1 cellular context compared by ENCODE assay signal in the genomic region with DNA sequence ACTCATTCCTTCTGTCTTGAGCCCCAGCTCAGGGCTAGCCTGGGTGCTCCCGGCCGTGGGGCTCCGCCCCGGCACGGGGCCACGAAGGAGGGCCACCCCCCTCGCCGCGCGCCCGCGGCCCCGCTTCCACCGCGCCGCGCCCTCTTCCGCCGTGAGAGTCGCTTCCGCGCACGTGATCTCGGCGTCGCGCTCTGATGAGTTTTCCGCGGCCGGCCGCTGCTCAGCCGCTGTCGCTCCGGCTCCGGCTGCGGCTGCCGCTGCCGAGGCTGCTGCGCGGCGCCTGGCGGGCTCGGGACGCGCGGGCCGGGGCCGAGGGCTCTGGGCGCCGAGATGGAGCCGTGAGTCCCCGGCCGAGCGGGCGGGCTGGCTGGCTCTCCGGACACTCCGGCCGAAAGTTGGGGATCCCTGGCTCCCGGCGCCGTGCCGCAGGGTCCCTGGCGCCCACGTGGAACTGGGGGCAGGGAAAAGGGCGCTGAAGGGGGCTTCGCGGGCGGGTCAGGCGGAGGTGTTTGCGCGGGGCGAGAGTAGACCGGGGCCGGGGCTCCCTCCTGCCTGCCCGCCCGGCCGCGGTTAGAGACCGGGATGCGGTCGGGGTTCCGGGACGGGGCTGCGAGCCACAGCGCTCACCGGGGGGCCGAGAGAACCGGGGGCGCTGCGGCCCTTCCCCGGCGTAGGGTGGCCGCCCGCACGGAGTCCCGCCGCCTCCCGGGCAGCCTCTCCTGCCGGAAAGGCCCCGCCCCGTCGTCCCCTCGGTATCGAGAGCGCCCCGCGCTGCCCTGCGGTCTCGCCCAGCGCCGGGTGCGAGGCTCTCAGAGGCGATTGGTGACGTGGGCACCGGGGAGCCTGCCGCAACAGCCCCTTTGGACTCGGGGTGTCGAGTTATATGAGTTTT.
TF ChIP-seq lines count a peak whose summit lies in the region.

A gene with protein sequence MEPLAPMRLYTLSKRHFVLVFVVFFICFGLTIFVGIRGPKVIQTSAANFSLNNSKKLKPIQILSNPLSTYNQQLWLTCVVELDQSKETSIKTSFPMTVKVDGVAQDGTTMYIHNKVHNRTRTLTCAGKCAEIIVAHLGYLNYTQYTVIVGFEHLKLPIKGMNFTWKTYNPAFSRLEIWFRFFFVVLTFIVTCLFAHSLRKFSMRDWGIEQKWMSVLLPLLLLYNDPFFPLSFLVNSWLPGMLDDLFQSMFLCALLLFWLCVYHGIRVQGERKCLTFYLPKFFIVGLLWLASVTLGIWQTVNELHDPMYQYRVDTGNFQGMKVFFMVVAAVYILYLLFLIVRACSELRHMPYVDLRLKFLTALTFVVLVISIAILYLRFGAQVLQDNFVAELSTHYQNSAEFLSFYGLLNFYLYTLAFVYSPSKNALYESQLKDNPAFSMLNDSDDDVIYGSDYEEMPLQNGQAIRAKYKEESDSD (plus strand): TSS at position 197 of the 892 bp plus-strand sequence. CDS start 134 bp downstream, at position 331.

TF ChIP-seq in HepG2, 621 proteins besides CTCF, POLR2A, EP300 and RAD21 (continued from another document and continues in another):
- TF ChIP-seq, protein P1, sequence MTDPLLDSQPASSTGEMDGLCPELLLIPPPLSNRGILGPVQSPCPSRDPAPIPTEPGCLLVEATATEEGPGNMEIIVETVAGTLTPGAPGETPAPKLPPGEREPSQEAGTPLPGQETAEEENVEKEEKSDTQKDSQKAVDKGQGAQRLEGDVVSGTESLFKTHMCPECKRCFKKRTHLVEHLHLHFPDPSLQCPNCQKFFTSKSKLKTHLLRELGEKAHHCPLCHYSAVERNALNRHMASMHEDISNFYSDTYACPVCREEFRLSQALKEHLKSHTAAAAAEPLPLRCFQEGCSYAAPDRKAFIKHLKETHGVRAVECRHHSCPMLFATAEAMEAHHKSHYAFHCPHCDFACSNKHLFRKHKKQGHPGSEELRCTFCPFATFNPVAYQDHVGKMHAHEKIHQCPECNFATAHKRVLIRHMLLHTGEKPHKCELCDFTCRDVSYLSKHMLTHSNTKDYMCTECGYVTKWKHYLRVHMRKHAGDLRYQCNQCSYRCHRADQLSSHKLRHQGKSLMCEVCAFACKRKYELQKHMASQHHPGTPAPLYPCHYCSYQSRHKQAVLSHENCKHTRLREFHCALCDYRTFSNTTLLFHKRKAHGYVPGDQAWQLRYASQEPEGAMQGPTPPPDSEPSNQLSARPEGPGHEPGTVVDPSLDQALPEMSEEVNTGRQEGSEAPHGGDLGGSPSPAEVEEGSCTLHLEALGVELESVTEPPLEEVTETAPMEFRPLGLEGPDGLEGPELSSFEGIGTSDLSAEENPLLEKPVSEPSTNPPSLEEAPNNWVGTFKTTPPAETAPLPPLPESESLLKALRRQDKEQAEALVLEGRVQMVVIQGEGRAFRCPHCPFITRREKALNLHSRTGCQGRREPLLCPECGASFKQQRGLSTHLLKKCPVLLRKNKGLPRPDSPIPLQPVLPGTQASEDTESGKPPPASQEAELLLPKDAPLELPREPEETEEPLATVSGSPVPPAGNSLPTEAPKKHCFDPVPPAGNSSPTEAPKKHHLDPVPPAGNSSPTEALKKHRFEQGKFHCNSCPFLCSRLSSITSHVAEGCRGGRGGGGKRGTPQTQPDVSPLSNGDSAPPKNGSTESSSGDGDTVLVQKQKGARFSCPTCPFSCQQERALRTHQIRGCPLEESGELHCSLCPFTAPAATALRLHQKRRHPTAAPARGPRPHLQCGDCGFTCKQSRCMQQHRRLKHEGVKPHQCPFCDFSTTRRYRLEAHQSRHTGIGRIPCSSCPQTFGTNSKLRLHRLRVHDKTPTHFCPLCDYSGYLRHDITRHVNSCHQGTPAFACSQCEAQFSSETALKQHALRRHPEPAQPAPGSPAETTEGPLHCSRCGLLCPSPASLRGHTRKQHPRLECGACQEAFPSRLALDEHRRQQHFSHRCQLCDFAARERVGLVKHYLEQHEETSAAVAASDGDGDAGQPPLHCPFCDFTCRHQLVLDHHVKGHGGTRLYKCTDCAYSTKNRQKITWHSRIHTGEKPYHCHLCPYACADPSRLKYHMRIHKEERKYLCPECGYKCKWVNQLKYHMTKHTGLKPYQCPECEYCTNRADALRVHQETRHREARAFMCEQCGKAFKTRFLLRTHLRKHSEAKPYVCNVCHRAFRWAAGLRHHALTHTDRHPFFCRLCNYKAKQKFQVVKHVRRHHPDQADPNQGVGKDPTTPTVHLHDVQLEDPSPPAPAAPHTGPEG (CRISPR knock-in tag; IDR thresholded peaks at IDR 0.05) = peak; percentile 97
- TF ChIP-seq ZNF10 (CRISPR knock-in tag; IDR thresholded peaks at IDR 0.05; ENCODE audit: borderline replicate concordance, low read depth) (no peak), MBD4 (IDR thresholded peaks at IDR 0.05; ENCODE audit: borderline replicate concordance, low read length) (no peak), SAP130 (CRISPR knock-in tag; IDR thresholded peaks at IDR 0.05; ENCODE audit: low read depth) (peak; percentile 96), TBX3 (IDR thresholded peaks at IDR 0.05; ENCODE audit: borderline replicate concordance) (no peak), RXRB (CRISPR knock-in tag; IDR thresholded peaks at IDR 0.05; ENCODE audit: borderline replicate concordance) (peak; percentile 49; the same call in 1 of the 2 replicates), NR2F1 (CRISPR knock-in tag; IDR thresholded peaks at IDR 0.05) (no peak), ZNF17 (CRISPR knock-in tag; IDR thresholded peaks at IDR 0.05) (no peak), NAIF1 (CRISPR knock-in tag; IDR thresholded peaks at IDR 0.05; ENCODE audit: borderline replicate concordance) (no peak), ZNF333 (CRISPR knock-in tag; IDR thresholded peaks at IDR 0.05; ENCODE audit: borderline replicate concordance) (peak; percentile 81; the same call in 1 of the 2 replicates), NR3C1 (CRISPR knock-in tag; IDR thresholded peaks at IDR 0.05) (no peak), ZSCAN25 (CRISPR knock-in tag; IDR thresholded peaks at IDR 0.05) (peak; percentile 52), ZNF761 (CRISPR knock-in tag; conservative IDR thresholded peaks at IDR 0.05) (no peak), ZFX (CRISPR knock-in tag; IDR thresholded peaks at IDR 0.05; ENCODE audit: low read depth) (peak; percentile 69), KLF13 (CRISPR knock-in tag; IDR thresholded peaks at IDR 0.05) (0 out of 2 replicates have a peak, but pooled peaks have one; percentile 7), ZBTB20 (CRISPR knock-in tag; IDR thresholded peaks at IDR 0.05; ENCODE audit: borderline replicate concordance, low read depth) (0 out of 2 replicates have a peak, but pooled peaks have one; percentile 39), ZNF530 (CRISPR knock-in tag; IDR thresholded peaks at IDR 0.05; ENCODE audit: low read depth) (no peak), HOXA7 (CRISPR knock-in tag; IDR thresholded peaks at IDR 0.05) (no peak), KDM4B (CRISPR knock-in tag; IDR thresholded peaks at IDR 0.05) (peak; percentile 48; the same call in 1 of the 2 replicates), BCL6 (CRISPR knock-in tag; IDR thresholded peaks at IDR 0.05) (peak; percentile 37; the same call in 1 of the 2 replicates), TBL1XR1 (IDR thresholded peaks at IDR 0.05; ENCODE audit: borderline replicate concordance, low read length, partially characterized antibody) (no peak)
- TF ChIP-seq, protein P2, sequence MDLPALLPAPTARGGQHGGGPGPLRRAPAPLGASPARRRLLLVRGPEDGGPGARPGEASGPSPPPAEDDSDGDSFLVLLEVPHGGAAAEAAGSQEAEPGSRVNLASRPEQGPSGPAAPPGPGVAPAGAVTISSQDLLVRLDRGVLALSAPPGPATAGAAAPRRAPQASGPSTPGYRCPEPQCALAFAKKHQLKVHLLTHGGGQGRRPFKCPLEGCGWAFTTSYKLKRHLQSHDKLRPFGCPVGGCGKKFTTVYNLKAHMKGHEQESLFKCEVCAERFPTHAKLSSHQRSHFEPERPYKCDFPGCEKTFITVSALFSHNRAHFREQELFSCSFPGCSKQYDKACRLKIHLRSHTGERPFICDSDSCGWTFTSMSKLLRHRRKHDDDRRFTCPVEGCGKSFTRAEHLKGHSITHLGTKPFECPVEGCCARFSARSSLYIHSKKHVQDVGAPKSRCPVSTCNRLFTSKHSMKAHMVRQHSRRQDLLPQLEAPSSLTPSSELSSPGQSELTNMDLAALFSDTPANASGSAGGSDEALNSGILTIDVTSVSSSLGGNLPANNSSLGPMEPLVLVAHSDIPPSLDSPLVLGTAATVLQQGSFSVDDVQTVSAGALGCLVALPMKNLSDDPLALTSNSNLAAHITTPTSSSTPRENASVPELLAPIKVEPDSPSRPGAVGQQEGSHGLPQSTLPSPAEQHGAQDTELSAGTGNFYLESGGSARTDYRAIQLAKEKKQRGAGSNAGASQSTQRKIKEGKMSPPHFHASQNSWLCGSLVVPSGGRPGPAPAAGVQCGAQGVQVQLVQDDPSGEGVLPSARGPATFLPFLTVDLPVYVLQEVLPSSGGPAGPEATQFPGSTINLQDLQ (CRISPR knock-in tag; IDR thresholded peaks at IDR 0.05) = no peak; the same call in none of the 2 replicates
- TF ChIP-seq, protein P3, sequence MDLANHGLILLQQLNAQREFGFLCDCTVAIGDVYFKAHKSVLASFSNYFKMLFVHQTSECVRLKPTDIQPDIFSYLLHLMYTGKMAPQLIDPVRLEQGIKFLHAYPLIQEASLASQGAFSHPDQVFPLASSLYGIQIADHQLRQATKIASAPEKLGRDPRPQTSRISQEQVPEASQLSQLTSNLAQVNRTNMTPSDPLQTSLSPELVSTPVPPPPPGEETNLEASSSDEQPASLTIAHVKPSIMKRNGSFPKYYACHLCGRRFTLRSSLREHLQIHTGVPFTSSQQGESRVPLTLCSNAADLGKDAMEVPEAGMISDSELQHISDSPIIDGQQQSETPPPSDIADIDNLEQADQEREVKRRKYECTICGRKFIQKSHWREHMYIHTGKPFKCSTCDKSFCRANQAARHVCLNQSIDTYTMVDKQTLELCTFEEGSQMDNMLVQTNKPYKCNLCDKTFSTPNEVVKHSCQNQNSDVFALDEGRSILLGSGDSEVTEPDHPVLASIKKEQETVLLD (CRISPR knock-in tag; IDR thresholded peaks at IDR 0.05; ENCODE audit: low read depth) = peak; percentile 95
- TF ChIP-seq, protein P4, sequence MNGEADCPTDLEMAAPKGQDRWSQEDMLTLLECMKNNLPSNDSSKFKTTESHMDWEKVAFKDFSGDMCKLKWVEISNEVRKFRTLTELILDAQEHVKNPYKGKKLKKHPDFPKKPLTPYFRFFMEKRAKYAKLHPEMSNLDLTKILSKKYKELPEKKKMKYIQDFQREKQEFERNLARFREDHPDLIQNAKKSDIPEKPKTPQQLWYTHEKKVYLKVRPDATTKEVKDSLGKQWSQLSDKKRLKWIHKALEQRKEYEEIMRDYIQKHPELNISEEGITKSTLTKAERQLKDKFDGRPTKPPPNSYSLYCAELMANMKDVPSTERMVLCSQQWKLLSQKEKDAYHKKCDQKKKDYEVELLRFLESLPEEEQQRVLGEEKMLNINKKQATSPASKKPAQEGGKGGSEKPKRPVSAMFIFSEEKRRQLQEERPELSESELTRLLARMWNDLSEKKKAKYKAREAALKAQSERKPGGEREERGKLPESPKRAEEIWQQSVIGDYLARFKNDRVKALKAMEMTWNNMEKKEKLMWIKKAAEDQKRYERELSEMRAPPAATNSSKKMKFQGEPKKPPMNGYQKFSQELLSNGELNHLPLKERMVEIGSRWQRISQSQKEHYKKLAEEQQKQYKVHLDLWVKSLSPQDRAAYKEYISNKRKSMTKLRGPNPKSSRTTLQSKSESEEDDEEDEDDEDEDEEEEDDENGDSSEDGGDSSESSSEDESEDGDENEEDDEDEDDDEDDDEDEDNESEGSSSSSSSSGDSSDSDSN (CRISPR knock-in tag; IDR thresholded peaks at IDR 0.05) = peak; percentile 89
- TF ChIP-seq, protein P5, sequence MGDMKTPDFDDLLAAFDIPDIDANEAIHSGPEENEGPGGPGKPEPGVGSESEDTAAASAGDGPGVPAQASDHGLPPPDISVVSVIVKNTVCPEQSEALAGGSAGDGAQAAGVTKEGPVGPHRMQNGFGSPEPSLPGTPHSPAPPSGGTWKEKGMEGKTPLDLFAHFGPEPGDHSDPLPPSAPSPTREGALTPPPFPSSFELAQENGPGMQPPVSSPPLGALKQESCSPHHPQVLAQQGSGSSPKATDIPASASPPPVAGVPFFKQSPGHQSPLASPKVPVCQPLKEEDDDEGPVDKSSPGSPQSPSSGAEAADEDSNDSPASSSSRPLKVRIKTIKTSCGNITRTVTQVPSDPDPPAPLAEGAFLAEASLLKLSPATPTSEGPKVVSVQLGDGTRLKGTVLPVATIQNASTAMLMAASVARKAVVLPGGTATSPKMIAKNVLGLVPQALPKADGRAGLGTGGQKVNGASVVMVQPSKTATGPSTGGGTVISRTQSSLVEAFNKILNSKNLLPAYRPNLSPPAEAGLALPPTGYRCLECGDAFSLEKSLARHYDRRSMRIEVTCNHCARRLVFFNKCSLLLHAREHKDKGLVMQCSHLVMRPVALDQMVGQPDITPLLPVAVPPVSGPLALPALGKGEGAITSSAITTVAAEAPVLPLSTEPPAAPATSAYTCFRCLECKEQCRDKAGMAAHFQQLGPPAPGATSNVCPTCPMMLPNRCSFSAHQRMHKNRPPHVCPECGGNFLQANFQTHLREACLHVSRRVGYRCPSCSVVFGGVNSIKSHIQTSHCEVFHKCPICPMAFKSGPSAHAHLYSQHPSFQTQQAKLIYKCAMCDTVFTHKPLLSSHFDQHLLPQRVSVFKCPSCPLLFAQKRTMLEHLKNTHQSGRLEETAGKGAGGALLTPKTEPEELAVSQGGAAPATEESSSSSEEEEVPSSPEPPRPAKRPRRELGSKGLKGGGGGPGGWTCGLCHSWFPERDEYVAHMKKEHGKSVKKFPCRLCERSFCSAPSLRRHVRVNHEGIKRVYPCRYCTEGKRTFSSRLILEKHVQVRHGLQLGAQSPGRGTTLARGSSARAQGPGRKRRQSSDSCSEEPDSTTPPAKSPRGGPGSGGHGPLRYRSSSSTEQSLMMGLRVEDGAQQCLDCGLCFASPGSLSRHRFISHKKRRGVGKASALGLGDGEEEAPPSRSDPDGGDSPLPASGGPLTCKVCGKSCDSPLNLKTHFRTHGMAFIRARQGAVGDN (CRISPR knock-in tag; IDR thresholded peaks at IDR 0.05) = peak; percentile 96
- TF ChIP-seq, protein P6, sequence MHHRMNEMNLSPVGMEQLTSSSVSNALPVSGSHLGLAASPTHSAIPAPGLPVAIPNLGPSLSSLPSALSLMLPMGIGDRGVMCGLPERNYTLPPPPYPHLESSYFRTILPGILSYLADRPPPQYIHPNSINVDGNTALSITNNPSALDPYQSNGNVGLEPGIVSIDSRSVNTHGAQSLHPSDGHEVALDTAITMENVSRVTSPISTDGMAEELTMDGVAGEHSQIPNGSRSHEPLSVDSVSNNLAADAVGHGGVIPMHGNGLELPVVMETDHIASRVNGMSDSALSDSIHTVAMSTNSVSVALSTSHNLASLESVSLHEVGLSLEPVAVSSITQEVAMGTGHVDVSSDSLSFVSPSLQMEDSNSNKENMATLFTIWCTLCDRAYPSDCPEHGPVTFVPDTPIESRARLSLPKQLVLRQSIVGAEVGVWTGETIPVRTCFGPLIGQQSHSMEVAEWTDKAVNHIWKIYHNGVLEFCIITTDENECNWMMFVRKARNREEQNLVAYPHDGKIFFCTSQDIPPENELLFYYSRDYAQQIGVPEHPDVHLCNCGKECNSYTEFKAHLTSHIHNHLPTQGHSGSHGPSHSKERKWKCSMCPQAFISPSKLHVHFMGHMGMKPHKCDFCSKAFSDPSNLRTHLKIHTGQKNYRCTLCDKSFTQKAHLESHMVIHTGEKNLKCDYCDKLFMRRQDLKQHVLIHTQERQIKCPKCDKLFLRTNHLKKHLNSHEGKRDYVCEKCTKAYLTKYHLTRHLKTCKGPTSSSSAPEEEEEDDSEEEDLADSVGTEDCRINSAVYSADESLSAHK (CRISPR knock-in tag; IDR thresholded peaks at IDR 0.05; ENCODE audit: borderline replicate concordance) = 0 out of 2 replicates have a peak, but pooled peaks have one; percentile 68
- TF ChIP-seq, protein P7, sequence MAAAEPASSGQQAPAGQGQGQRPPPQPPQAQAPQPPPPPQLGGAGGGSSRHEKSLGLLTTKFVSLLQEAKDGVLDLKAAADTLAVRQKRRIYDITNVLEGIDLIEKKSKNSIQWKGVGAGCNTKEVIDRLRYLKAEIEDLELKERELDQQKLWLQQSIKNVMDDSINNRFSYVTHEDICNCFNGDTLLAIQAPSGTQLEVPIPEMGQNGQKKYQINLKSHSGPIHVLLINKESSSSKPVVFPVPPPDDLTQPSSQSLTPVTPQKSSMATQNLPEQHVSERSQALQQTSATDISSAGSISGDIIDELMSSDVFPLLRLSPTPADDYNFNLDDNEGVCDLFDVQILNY (CRISPR knock-in tag; conservative IDR thresholded peaks at IDR 0.05) = peak; percentile 71; the same call in 1 of the 2 replicates
